Comparison of ENCODE assay signal across 1 cellular context in the genomic region with DNA sequence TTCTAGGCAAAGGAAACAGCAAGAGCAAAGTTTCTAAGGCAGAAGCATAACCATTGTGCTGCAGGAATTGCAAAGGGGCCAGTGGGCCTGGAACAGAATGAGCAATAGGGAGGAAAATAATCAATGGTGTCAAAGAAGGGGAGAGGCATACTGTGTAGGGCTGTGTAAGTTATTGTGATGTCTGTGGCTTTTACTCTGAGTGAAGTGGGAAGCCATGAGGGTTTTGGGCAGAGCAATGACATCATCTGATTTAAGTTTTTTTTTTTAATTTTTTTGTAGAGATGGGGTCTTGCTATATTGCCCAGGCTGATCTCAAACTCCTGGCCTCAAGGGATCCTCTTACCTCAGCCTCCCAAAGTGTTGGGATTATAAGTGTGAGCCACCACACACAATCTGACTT.
A peak's percentile ranks its signal among the peaks of the same experiment; 100 is the strongest.
TF ChIP-seq lines count a peak whose summit lies in the region.

No MANE protein-coding gene starts in this region.

TF ChIP-seq in K562, 482 proteins besides CTCF, POLR2A, EP300 and RAD21 (continued from another document):
- TF ChIP-seq, protein P1, sequence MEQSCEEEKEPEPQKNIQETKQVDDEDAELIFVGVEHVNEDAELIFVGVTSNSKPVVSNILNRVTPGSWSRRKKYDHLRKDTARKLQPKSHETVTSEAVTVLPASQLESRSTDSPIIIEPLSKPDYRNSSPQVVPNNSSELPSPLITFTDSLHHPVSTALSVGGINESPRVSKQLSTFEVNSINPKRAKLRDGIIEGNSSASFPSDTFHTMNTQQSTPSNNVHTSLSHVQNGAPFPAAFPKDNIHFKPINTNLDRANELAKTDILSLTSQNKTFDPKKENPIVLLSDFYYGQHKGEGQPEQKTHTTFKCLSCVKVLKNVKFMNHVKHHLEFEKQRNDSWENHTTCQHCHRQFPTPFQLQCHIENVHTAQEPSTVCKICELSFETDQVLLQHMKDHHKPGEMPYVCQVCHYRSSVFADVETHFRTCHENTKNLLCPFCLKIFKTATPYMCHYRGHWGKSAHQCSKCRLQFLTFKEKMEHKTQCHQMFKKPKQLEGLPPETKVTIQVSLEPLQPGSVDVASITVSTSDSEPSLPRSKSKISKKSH (CRISPR knock-in tag; IDR thresholded peaks at IDR 0.05): no peak
- TF ChIP-seq ZNF121 (CRISPR knock-in tag; conservative IDR thresholded peaks at IDR 0.05): 0 out of 2 replicates have a peak, but pooled peaks have one; percentile 9
